In the genomic region with DNA sequence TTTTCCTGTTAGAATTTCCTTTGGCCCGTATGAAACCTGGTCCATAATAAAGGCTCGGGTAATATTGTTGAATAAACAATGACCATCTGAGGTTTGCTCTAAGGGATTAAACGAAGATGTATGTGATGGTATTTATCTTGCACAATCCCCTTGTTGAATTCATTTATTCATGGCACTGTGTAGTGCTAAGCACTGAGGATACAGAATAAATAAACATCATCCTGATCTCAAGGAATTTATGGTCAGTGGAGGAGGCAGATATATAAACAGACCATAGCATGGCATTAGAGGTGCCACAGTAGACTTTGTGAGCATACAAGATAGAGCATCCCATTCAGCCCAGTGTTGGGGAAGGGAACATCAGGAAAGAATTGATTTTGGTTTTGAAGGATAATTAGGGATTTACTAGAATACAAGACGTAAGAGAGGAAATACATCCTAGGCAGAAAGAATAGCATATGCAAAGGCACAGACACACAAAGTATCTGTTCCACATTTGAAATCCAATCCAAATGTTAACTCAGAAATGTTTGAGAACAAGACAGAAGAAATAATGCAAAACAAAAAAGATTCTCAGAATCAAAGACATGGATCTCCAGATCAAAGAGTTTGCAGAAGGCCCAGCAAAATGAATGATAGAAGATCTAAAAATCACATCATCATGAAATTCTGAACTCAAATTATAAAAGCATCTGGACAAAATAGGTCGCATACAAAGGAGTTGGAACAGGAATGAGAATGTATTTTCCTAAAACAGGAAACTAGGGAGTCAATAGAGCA, we compare ENCODE assay signal across 29 cellular contexts.
"Had no signal": no experiment of that assay in that cellular context is flagged by ENCODE, and none has a peak within 500 bp of the region (broad histone marks: within the 10 kb centered on the region; RNA-seq: fewer than 3 reads in every experiment).

No MANE protein-coding gene starts in this region.

- H3K36me3 ChIP-seq: adrenal gland, colonic mucosa, esophagus squamous epithelium had no signal

- H3K4me1 ChIP-seq: colonic mucosa had no signal

- H3K4me3 Mint-ChIP-seq: activated CD4-positive, alpha-beta memory T cell treated with anti-CD3 and anti-CD28 coated beads for 36 hours; activated CD4-positive, alpha-beta T cell treated with anti-CD3 and anti-CD28 coated beads for 36 hours; activated CD4-positive, alpha-beta T cell treated with anti-CD3 and anti-CD28 coated beads, Interleukin-2, amount 10 ng/mL, durations not matched to agents 24 days and 14 days; activated CD8-positive, alpha-beta memory T cell treated with anti-CD3 and anti-CD28 coated beads, Interleukin-2, amount 10 ng/mL, durations not matched to agents 7 days and 5 days; activated CD8-positive, alpha-beta T cell treated with anti-CD3 and anti-CD28 coated beads, Interleukin-2, amount 10 ng/mL, durations not matched to agents 7 days and 5 days; activated naive CD4-positive, alpha-beta T cell treated with anti-CD3 and anti-CD28 coated beads for 36 hours; activated naive CD4-positive, alpha-beta T cell treated with anti-CD3 and anti-CD28 coated beads, Interleukin-2, amount 50 U/mL, for 24 hours; activated naive CD8-positive, alpha-beta T cell treated with anti-CD3 and anti-CD28 coated beads for 36 hours; activated naive CD8-positive, alpha-beta T cell treated with anti-CD3 and anti-CD28 coated beads, Interleukin-2, amount 50 U/mL, for 24 hours; activated T-helper 1 cell treated with anti-CD3 and anti-CD28 coated beads, Interleukin-12 subunit alpha, Interleukin-12 subunit beta, Interleukin-2, Interleukin-4 antibody, amounts not matched to agents 30 ng/mL and 10 ng/mL and 1 ng/mL, durations not matched to agents 14 hours and 24 hours and 36 hours had no signal

- ATAC-seq: activated CD4-positive, alpha-beta T cell treated with anti-CD3 and anti-CD28 coated beads for 36 hours; activated CD8-positive, alpha-beta memory T cell treated with anti-CD3 and anti-CD28 coated beads, Interleukin-2, amount 10 ng/mL, durations not matched to agents 7 days and 5 days; activated CD8-positive, alpha-beta T cell treated with anti-CD3 and anti-CD28 coated beads, Interleukin-2, amount 10 ng/mL, durations not matched to agents 7 days and 5 days; activated naive CD8-positive, alpha-beta T cell treated with anti-CD3 and anti-CD28 coated beads, Interleukin-2, amount 50 U/mL, for 24 hours; body of pancreas had no signal

- H3K9me3 Mint-ChIP-seq: activated CD4-positive, alpha-beta memory T cell treated with anti-CD3 and anti-CD28 coated beads for 36 hours; activated CD4-positive, alpha-beta T cell treated with anti-CD3 and anti-CD28 coated beads, Interleukin-2, amount 10 ng/mL, durations not matched to agents 24 days and 14 days; activated naive CD4-positive, alpha-beta T cell treated with anti-CD3 and anti-CD28 coated beads for 36 hours; activated naive CD4-positive, alpha-beta T cell treated with anti-CD3 and anti-CD28 coated beads, Interleukin-2, amount 50 U/mL, for 24 hours; activated naive CD8-positive, alpha-beta T cell treated with anti-CD3 and anti-CD28 coated beads, Interleukin-2, amount 50 U/mL, for 24 hours; activated T-helper 1 cell treated with anti-CD3 and anti-CD28 coated beads, Interleukin-12 subunit alpha, Interleukin-12 subunit beta, Interleukin-2, Interleukin-4 antibody, amounts not matched to agents 30 ng/mL and 10 ng/mL and 1 ng/mL, durations not matched to agents 14 hours and 24 hours and 36 hours; activated T-helper 2 cell treated with anti-CD3 and anti-CD28 coated beads, Interferon-gamma antibody, Interleukin-2, Interleukin-4, amounts not matched to agents 10 μg/mL and 5 μg/mL and 100 μg/mL, durations not matched to agents 14 hours and 24 hours and 36 hours had no signal

- DNase-seq: activated CD4-positive, alpha-beta memory T cell treated with anti-CD3 and anti-CD28 coated beads for 36 hours; activated CD4-positive, alpha-beta T cell treated with anti-CD3 and anti-CD28 coated beads for 36 hours; activated CD4-positive, alpha-beta T cell treated with anti-CD3 and anti-CD28 coated beads, Interleukin-2, amount 10 ng/mL, durations not matched to agents 24 days and 14 days; activated CD4-positive, CD25-positive, alpha-beta regulatory T cell; activated CD4-positive, CD25-positive, alpha-beta regulatory T cell treated with anti-CD3 and anti-CD28 coated beads, Interleukin-2, amount 50 U/mL, for 72 hours; activated CD8-positive, alpha-beta memory T cell treated with anti-CD3 and anti-CD28 coated beads, Interleukin-2, amount 10 ng/mL, durations not matched to agents 7 days and 5 days; activated CD8-positive, alpha-beta memory T cell treated with anti-CD3 and anti-CD28 coated beads, Interleukin-2, amount 50 U/mL, for 4 hours; activated CD8-positive, alpha-beta T cell treated with anti-CD3 and anti-CD28 coated beads, Interleukin-2, amount 10 ng/mL, durations not matched to agents 7 days and 5 days; activated effector memory CD4-positive, alpha-beta T cell treated with anti-CD3 and anti-CD28 coated beads, Interleukin-2, amount 50 U/mL, for 16 hours; activated naive CD4-positive, alpha-beta T cell treated with anti-CD3 and anti-CD28 coated beads for 36 hours; activated naive CD8-positive, alpha-beta T cell treated with anti-CD3 and anti-CD28 coated beads for 36 hours; activated naive CD8-positive, alpha-beta T cell treated with anti-CD3 and anti-CD28 coated beads, Interleukin-2, amount 50 U/mL, for 24 hours; activated T-cell treated with anti-CD3 and anti-CD28 coated beads, Interleukin-2, amount 50 U/mL, for 1 hour; activated T-cell treated with anti-CD3 and anti-CD28 coated beads, Interleukin-2, amount 50 U/mL, for 48 hours; adrenal gland; amygdala; aorta; body of pancreas; caudate nucleus; colonic mucosa; effector CD8-positive, alpha-beta T cell; esophagus squamous epithelium; foreskin fibroblast; head of caudate nucleus; T-helper 2 cell had no signal

- H3K9me3 ChIP-seq: adrenal gland, body of pancreas, colonic mucosa, esophagus squamous epithelium had no signal

- H3K36me3 Mint-ChIP-seq: activated CD4-positive, alpha-beta memory T cell treated with anti-CD3 and anti-CD28 coated beads for 36 hours; activated CD8-positive, alpha-beta memory T cell treated with anti-CD3 and anti-CD28 coated beads, Interleukin-2, amount 10 ng/mL, durations not matched to agents 7 days and 5 days; activated naive CD4-positive, alpha-beta T cell treated with anti-CD3 and anti-CD28 coated beads, Interleukin-2, amount 50 U/mL, for 24 hours; activated naive CD8-positive, alpha-beta T cell treated with anti-CD3 and anti-CD28 coated beads for 36 hours had no signal

- H3K27ac Mint-ChIP-seq: activated CD4-positive, alpha-beta memory T cell treated with anti-CD3 and anti-CD28 coated beads for 36 hours; activated CD4-positive, alpha-beta T cell treated with anti-CD3 and anti-CD28 coated beads for 36 hours; activated CD4-positive, alpha-beta T cell treated with anti-CD3 and anti-CD28 coated beads, Interleukin-2, amount 10 ng/mL, durations not matched to agents 24 days and 14 days; activated CD8-positive, alpha-beta memory T cell treated with anti-CD3 and anti-CD28 coated beads, Interleukin-2, amount 10 ng/mL, durations not matched to agents 7 days and 5 days; activated CD8-positive, alpha-beta T cell treated with anti-CD3 and anti-CD28 coated beads, Interleukin-2, amount 10 ng/mL, durations not matched to agents 7 days and 5 days; activated naive CD4-positive, alpha-beta T cell treated with anti-CD3 and anti-CD28 coated beads for 36 hours; activated naive CD4-positive, alpha-beta T cell treated with anti-CD3 and anti-CD28 coated beads, Interleukin-2, amount 50 U/mL, for 24 hours; activated naive CD8-positive, alpha-beta T cell treated with anti-CD3 and anti-CD28 coated beads for 36 hours; activated naive CD8-positive, alpha-beta T cell treated with anti-CD3 and anti-CD28 coated beads, Interleukin-2, amount 50 U/mL, for 24 hours; activated T-helper 1 cell treated with anti-CD3 and anti-CD28 coated beads, Interleukin-12 subunit alpha, Interleukin-12 subunit beta, Interleukin-2, Interleukin-4 antibody, amounts not matched to agents 30 ng/mL and 10 ng/mL and 1 ng/mL, durations not matched to agents 14 hours and 24 hours and 36 hours; activated T-helper 2 cell treated with anti-CD3 and anti-CD28 coated beads, Interferon-gamma antibody, Interleukin-2, Interleukin-4, amounts not matched to agents 10 μg/mL and 5 μg/mL and 100 μg/mL, durations not matched to agents 14 hours and 24 hours and 36 hours had no signal

- H3K27me3 ChIP-seq: adrenal gland, body of pancreas, colonic mucosa had no signal

- H3K27ac ChIP-seq: adrenal gland, body of pancreas, colonic mucosa, epithelial cell of prostate, esophagus squamous epithelium had no signal

- H3K4me1 Mint-ChIP-seq: activated CD4-positive, alpha-beta T cell treated with anti-CD3 and anti-CD28 coated beads for 36 hours; activated naive CD8-positive, alpha-beta T cell treated with anti-CD3 and anti-CD28 coated beads for 36 hours had no signal

- H3K4me3 ChIP-seq: adrenal gland, body of pancreas, colonic mucosa, esophagus squamous epithelium had no signal
